ENCODE assay signal across 16 cellular contexts in genomic region chr3:99966657-99967420, GRCh38.
A peak's percentile ranks its signal among the peaks of the same experiment; 100 is the strongest.
DNase-seq lines count a peak whose midpoint lies in the region; ATAC-seq and TF ChIP-seq lines count a peak whose summit lies in the region.
"Had no signal": no experiment of that assay in that cellular context is flagged by ENCODE, and none has a peak within 500 bp of the region (broad histone marks: within the 10 kb centered on the region; RNA-seq: fewer than 3 reads in every experiment).

No MANE protein-coding gene starts in this region.

- no peaks in the 10 kb centered on the region for H3K9me3 ChIP-seq in esophagus (ENCODE audit: control insufficient read depth in 2 of 2, insufficient read depth in 1 of 2, low read depth in 1 of 2, low read length in 1 of 2)
- H3K9me3 ChIP-seq in smooth muscle cell (replicated peaks; ENCODE audit: low read depth) = no peaks in the 10 kb centered on the region
- H3K9me3 ChIP-seq: mucosa of descending colon had no signal

- H3K4me1 ChIP-seq in esophagus (ENCODE audit: control insufficient read depth in 2 of 2, insufficient read depth in 2 of 2, low read length in 1 of 2) (no peaks in the 10 kb centered on the region), smooth muscle cell (ENCODE audit: low read depth) (peaks cover 4% of the 10 kb centered on the region)

- 62 to 76% methylated on average over 7 of the region's 7 CpGs for WGBS in esophagus, 2 donors
- WGBS in smooth muscle cell (ENCODE audit: low lambda C conversion rate) = 96% methylated on average over 7 of the region's 7 CpGs

- no peak overlapping the region; the same call in 1 of the 2 replicates for H3K27ac Mint-ChIP-seq in HFFc6
- H3K27ac Mint-ChIP-seq: activated CD4-positive, alpha-beta memory T cell treated with anti-CD3 and anti-CD28 coated beads for 36 hours; activated naive CD8-positive, alpha-beta T cell treated with anti-CD3 and anti-CD28 coated beads, Interleukin-2, amount 50 U/mL, for 24 hours; CD8-positive, alpha-beta memory T cell had no signal

- H4K20me1 ChIP-seq in smooth muscle cell (ENCODE audit: low read depth) = no peaks in the 10 kb centered on the region

- H3K4me3 ChIP-seq in esophagus (ENCODE audit: low read depth in 1 of 2, low read length in 2 of 2) (no peak overlapping the region), smooth muscle cell (no peak overlapping the region)
- H3K4me3 ChIP-seq: mucosa of descending colon had no signal

- peaks cover 48% of the 10 kb centered on the region for H3K4me1 Mint-ChIP-seq in HFFc6 (ENCODE audit: low read depth)

- H3K36me3 ChIP-seq in esophagus (ENCODE audit: control insufficient read depth in 2 of 2, insufficient read depth in 2 of 2, low read length in 1 of 2) (no peaks in the 10 kb centered on the region), smooth muscle cell (ENCODE audit: low read depth) (no peaks in the 10 kb centered on the region)

- ATAC-seq in GM21447 (IDR thresholded peaks at IDR 0.05; ENCODE audit: unreplicated experiment) (no peak), GM18502 (IDR thresholded peaks at IDR 0.05; ENCODE audit: poor library complexity, unreplicated experiment) (no peak)
- ATAC-seq: activated naive CD8-positive, alpha-beta T cell treated with anti-CD3 and anti-CD28 coated beads, Interleukin-2, amount 50 U/mL, for 24 hours; stimulated activated naive CD8-positive, alpha-beta T cell treated with anti-CD3 and anti-CD28 coated beads, Interleukin-15, amount 100 ng/mL, for 72 hours had no signal

- no peaks in the 10 kb centered on the region for H3K9me3 Mint-ChIP-seq in HFFc6
- H3K9me3 Mint-ChIP-seq: activated CD4-positive, alpha-beta memory T cell treated with anti-CD3 and anti-CD28 coated beads for 36 hours; activated naive CD8-positive, alpha-beta T cell treated with anti-CD3 and anti-CD28 coated beads, Interleukin-2, amount 50 U/mL, for 24 hours; CD8-positive, alpha-beta memory T cell; stimulated activated naive CD8-positive, alpha-beta T cell treated with anti-CD3 and anti-CD28 coated beads, Interleukin-15, amount 100 ng/mL, for 72 hours had no signal

- H3K27ac ChIP-seq in esophagus (ENCODE audit: low read depth in 2 of 2, low read length in 1 of 2) (peak overlapping the region; percentile 36 to 59), smooth muscle cell (ENCODE audit: low read depth) (peak overlapping the region; percentile 24)

- H3K4me2 ChIP-seq in smooth muscle cell = no peak overlapping the region

- no peak for TF ChIP-seq CTCF in HFFc6 (IDR thresholded peaks at IDR 0.05)
- TF ChIP-seq CTCF in smooth muscle cell (IDR thresholded peaks at IDR 0.05; ENCODE audit: borderline replicate concordance, insufficient read depth, poor library complexity, severe bottlenecking) = no peak

- H2AFZ ChIP-seq in smooth muscle cell (ENCODE audit: low read depth) = no peak overlapping the region

- no peak overlapping the region for H3K9ac ChIP-seq in smooth muscle cell (ENCODE audit: low read depth)

- no peaks in the 10 kb centered on the region for H3K36me3 Mint-ChIP-seq in HFFc6 (ENCODE audit: low read depth)

- H3K79me2 ChIP-seq in smooth muscle cell (ENCODE audit: low read depth) = no peaks in the 10 kb centered on the region

- H3K27me3 Mint-ChIP-seq in HFFc6 (ENCODE audit: insufficient read depth) = no peaks in the 10 kb centered on the region; the same call in 1 of the 2 replicates
- H3K27me3 Mint-ChIP-seq: activated CD4-positive, alpha-beta memory T cell treated with anti-CD3 and anti-CD28 coated beads for 36 hours; activated naive CD8-positive, alpha-beta T cell treated with anti-CD3 and anti-CD28 coated beads, Interleukin-2, amount 50 U/mL, for 24 hours; CD8-positive, alpha-beta memory T cell; stimulated activated naive CD8-positive, alpha-beta T cell treated with anti-CD3 and anti-CD28 coated beads, Interleukin-15, amount 100 ng/mL, for 72 hours had no signal

- no peaks in the 10 kb centered on the region for H3F3A ChIP-seq in smooth muscle cell (ENCODE audit: low read depth)

- no peak overlapping the region for H3K4me3 Mint-ChIP-seq in HFFc6
- H3K4me3 Mint-ChIP-seq: activated CD4-positive, alpha-beta memory T cell treated with anti-CD3 and anti-CD28 coated beads for 36 hours; activated naive CD8-positive, alpha-beta T cell treated with anti-CD3 and anti-CD28 coated beads, Interleukin-2, amount 50 U/mL, for 24 hours; CD8-positive, alpha-beta memory T cell; stimulated activated naive CD8-positive, alpha-beta T cell treated with anti-CD3 and anti-CD28 coated beads, Interleukin-15, amount 100 ng/mL, for 72 hours had no signal

- no peaks in the 10 kb centered on the region for H3K27me3 ChIP-seq in esophagus (ENCODE audit: control insufficient read depth in 1 of 2, insufficient read depth in 2 of 2, low read length in 2 of 2)
- no peaks in the 10 kb centered on the region for H3K27me3 ChIP-seq in smooth muscle cell (ENCODE audit: low read depth)

- peak; percentile 10 for DNase-seq in HFFc6
- DNase-seq in iris pigment epithelial cell (ENCODE audit: low read depth) = peak; percentile 83
- no peak for DNase-seq in smooth muscle cell (lab: John Stamatoyannopoulos, UW; ENCODE audit: unreplicated experiment)
- DNase-seq in SW 1271 (lab: John Stamatoyannopoulos, UW) = no peak
- DNase-seq in NCI-H748 (lab: John Stamatoyannopoulos, UW; ENCODE audit: unreplicated experiment) = no peak
- DNase-seq: activated CD4-positive, alpha-beta memory T cell treated with anti-CD3 and anti-CD28 coated beads for 36 hours; activated naive CD8-positive, alpha-beta T cell treated with anti-CD3 and anti-CD28 coated beads, Interleukin-2, amount 50 U/mL, for 24 hours; CD8-positive, alpha-beta memory T cell; mucosa of descending colon; NCI-H2171; posterior cingulate gyrus; RPMI8226; stimulated activated naive CD8-positive, alpha-beta T cell treated with anti-CD3 and anti-CD28 coated beads, Interleukin-15, amount 100 ng/mL, for 72 hours had no signal

Comparison
In these comparisons a context has a peak if more than half of its experiments do, and no peak if none do; other contexts are left out.
1. DNase-seq: peak in HFFc6 (single experiment) and iris pigment epithelial cell (single experiment); none in smooth muscle cell (single experiment), SW 1271 (0 of 2) and NCI-H748 (single experiment).